In the genomic region with DNA sequence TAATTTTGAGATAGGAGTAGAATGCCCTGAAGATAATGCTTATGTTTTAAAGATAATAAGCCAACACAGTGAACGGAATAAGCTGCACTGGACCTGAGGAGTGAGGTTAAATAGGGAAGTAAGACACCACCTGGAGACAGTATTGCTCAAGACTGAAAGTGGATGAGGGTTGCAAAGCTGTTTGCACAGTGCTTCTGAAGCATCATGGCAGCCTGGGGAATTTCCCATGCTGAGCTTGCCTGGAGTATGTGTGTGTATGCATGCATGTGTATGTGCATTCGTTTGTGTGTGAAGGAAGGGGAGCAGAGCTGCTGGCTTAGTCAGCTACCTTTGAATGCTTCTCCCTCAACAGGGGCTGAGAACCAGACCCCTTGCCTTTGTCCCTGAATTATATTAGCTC, we compare ENCODE assay signal across 9 cellular contexts. TPM values are rescaled to one million over a fixed set of nuclear protein-coding genes. Genes with fewer than 3 reads are reported as not detected.
DNase-seq lines count a peak whose midpoint lies in the region; ATAC-seq, FAIRE-seq and TF ChIP-seq lines count a peak whose summit lies in the region.
"Had no signal": no experiment of that assay in that cellular context is flagged by ENCODE, and none has a peak within 500 bp of the region (broad histone marks: within the 10 kb centered on the region; RNA-seq: fewer than 3 reads in every experiment).

No MANE protein-coding gene starts in this region.

- FAIRE-seq in GM12878 (lab: Jason Lieb, UNC) (peak; percentile 98), urothelium cell line (lab: Jason Lieb, UNC) (no peak)

- peak; percentile 35 for DNase-seq in GM13977 (ENCODE audit: low spot score)
- peak; percentile 67 for DNase-seq in GM12878 (ENCODE audit: low read depth, low spot score)
- DNase-seq in HK-2 (ENCODE audit: unreplicated experiment), result no peak
- DNase-seq in NCI-H187 (lab: John Stamatoyannopoulos, UW), result no peak
- DNase-seq in activated effector memory CD4-positive, alpha-beta T cell treated with Interleukin-2 at 50 U/mL for 16 hours, result no peak
- no peak for DNase-seq in urothelium cell line (ENCODE audit: low spot score)
- DNase-seq: activated CD4-positive, alpha-beta T cell treated with anti-CD3 and anti-CD28 coated beads, Interleukin-2, amount 50 U/mL, for 48 hours had no signal

- SMC1A ChIA-PET in GM12878 (lab: Charles Lee; ENCODE audit: uncharacterized antibody, unreplicated experiment), result interaction anchor here (0.7 to 1.9 kb wide), 8 partner anchors 8 to 366 kb away, joined by 3 to 8 read pairs (median 3); no protein-coding TSS in a partner anchor

- TF ChIP-seq RAD21 in GM12878 (IDR thresholded peaks at IDR 0.05; ENCODE audit: insufficient read depth, low read depth, low read length), result no peak

- no peaks in the 10 kb centered on the region for H3K4me1 ChIP-seq in GM12878 (ENCODE audit: control insufficient read depth, insufficient read depth, low read length)

- H3K4me2 ChIP-seq in GM12878 (ENCODE audit: control insufficient read depth, insufficient read depth), result no peak overlapping the region; the same call in 1 of the 2 replicates

- intact Hi-C loops in GM12878 (cut with micrococcal nuclease; ENCODE audit: unreplicated experiment), result no loop called here

- in situ Hi-C loops in GM13977 (cut with MboI; ENCODE audit: low pct_unique_long_range_greater_than_20kb, low sequenced_read_pairs, unreplicated experiment) (no loop called here), GM12878 (cut with MboI) (no loop called here)

- 3% methylated on average over 2 of the region's 2 CpGs for WGBS in GM12878 (ENCODE audit: insufficient coverage, insufficient replicate concordance, low lambda C conversion rate, missing lambda C conversion rate)

- no peaks in the 10 kb centered on the region for H3K79me2 ChIP-seq in GM12878 (ENCODE audit: control insufficient read depth, insufficient read depth, low read length)

- CTCF ChIA-PET in GM12878 (lab: Yijun Ruan, JAX), result interaction anchor here (0.6 to 3.3 kb wide), 9 partner anchors 10 to 564 kb away, joined by 3 to 20 read pairs (median 4); no protein-coding TSS in a partner anchor

- no peak overlapping the region for H3K4me3 ChIP-seq in GM12878

- H3K9me3 ChIP-seq in GM12878 (replicated peaks; ENCODE audit: control insufficient read depth, insufficient read depth, low read length), result no peaks in the 10 kb centered on the region

- no TSS peak for BruUV-seq in GM12878 (replicated peaks; lab: Mats Ljungman, UMichigan)

- POLR2A ChIA-PET in GM12878 (lab: Charles Lee), result interaction anchor here (0.5 kb wide), 1 partner anchor 924 kb away, joined by 3 read pairs; no protein-coding TSS in a partner anchor

- no peak for TF ChIP-seq CTCF in GM13977 (IDR thresholded peaks at IDR 0.05; ENCODE audit: extremely low read depth, insufficient read depth, missing control alignments)
- TF ChIP-seq CTCF in GM12878 (IDR thresholded peaks at IDR 0.05 in 2 of 3, conservative IDR thresholded peaks at IDR 0.05 in 1 of 3; ENCODE audit: control insufficient read depth in 2 of 3, extremely low read depth in 1 of 3, insufficient read depth in 1 of 3, low read depth in 3 of 3, low read length in 3 of 3), result no peak; a peak in 1 of 6 replicates

- no peaks in the 10 kb centered on the region for H4K20me1 ChIP-seq in GM12878 (ENCODE audit: control insufficient read depth, insufficient read depth)

- H2AFZ ChIP-seq in GM12878 (ENCODE audit: control insufficient read depth, low read depth, low read length), result no peak overlapping the region

- H3K9ac ChIP-seq in GM12878 (ENCODE audit: control insufficient read depth, insufficient read depth, low read length), result no peak overlapping the region

- no peaks in the 10 kb centered on the region for H3K36me3 ChIP-seq in GM12878 (ENCODE audit: control insufficient read depth in 2 of 2, insufficient read depth in 2 of 2, low read length in 1 of 2)

- TF ChIP-seq EP300 in GM12878 (IDR thresholded peaks at IDR 0.05; ENCODE audit: borderline replicate concordance in 1 of 2, control insufficient read depth in 1 of 2, low read depth in 2 of 2, low read length in 2 of 2), result no peak

- H3K27ac ChIP-seq in GM12878 (ENCODE audit: control insufficient read depth, insufficient read depth), result no peak overlapping the region

- ATAC-seq in GM19467 (IDR thresholded peaks at IDR 0.05; ENCODE audit: unreplicated experiment) (peak; percentile 98), HG03066 (IDR thresholded peaks at IDR 0.05; ENCODE audit: low read depth, unreplicated experiment) (peak; percentile 92), GM12878 (peak; percentile 98)

- H3K27me3 ChIP-seq in GM12878 (replicated peaks in 1 of 2; ENCODE audit: control insufficient read depth in 2 of 2, insufficient read depth in 2 of 2, low read length in 1 of 2), result no peaks in the 10 kb centered on the region

- RAD21 ChIA-PET in GM12878 (lab: Charles Lee; ENCODE audit: unreplicated experiment), result interaction anchor here (0.6 to 1.5 kb wide), 5 partner anchors 10 to 525 kb away, joined by 3 to 7 read pairs (median 3); no protein-coding TSS in a partner anchor

- no peak for TF ChIP-seq POLR2A in GM12878 (IDR thresholded peaks at IDR 0.05; ENCODE audit: low read depth, low read length)

TF ChIP-seq in GM12878, 131 proteins besides CTCF, POLR2A, EP300 and RAD21 (continues in another document):
- TF ChIP-seq, protein P1, sequence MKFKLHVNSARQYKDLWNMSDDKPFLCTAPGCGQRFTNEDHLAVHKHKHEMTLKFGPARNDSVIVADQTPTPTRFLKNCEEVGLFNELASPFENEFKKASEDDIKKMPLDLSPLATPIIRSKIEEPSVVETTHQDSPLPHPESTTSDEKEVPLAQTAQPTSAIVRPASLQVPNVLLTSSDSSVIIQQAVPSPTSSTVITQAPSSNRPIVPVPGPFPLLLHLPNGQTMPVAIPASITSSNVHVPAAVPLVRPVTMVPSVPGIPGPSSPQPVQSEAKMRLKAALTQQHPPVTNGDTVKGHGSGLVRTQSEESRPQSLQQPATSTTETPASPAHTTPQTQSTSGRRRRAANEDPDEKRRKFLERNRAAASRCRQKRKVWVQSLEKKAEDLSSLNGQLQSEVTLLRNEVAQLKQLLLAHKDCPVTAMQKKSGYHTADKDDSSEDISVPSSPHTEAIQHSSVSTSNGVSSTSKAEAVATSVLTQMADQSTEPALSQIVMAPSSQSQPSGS (IDR thresholded peaks at IDR 0.05; ENCODE audit: low read length), result peak; percentile 61; the same call in 1 of the 2 replicates
- TF ChIP-seq TCF3 (IDR thresholded peaks at IDR 0.05; ENCODE audit: borderline replicate concordance, insufficient read depth, low read depth, low read length) (0 out of 2 replicates have a peak, but pooled peaks have one; percentile 40), RUNX3 (IDR thresholded peaks at IDR 0.05; ENCODE audit: low read length) (peak; percentile 42), EED (IDR thresholded peaks at IDR 0.05; ENCODE audit: low read depth) (peak; percentile 41; the same call in 1 of the 2 replicates), RFX5 (IDR thresholded peaks at IDR 0.05; ENCODE audit: low read depth, low read length) (no peak), IRF4 (IDR thresholded peaks at IDR 0.05; ENCODE audit: low read depth, low read length) (peak; percentile 59; the same call in 1 of the 2 replicates), CEBPB (IDR thresholded peaks at IDR 0.05; ENCODE audit: borderline replicate concordance in 1 of 2, low read depth in 2 of 2, low read length in 2 of 2) (peak; percentile 85 to 93; a peak in 3 of 4 replicates), TCF12 (IDR thresholded peaks at IDR 0.05; ENCODE audit: low read depth, low read length) (0 out of 2 replicates have a peak, but pooled peaks have one; percentile 66), POU2F2 (IDR thresholded peaks at IDR 0.05; ENCODE audit: borderline replicate concordance, low read depth, low read length) (peak; percentile 76; the same call in 1 of the 3 replicates)
- TF ChIP-seq, protein P2, sequence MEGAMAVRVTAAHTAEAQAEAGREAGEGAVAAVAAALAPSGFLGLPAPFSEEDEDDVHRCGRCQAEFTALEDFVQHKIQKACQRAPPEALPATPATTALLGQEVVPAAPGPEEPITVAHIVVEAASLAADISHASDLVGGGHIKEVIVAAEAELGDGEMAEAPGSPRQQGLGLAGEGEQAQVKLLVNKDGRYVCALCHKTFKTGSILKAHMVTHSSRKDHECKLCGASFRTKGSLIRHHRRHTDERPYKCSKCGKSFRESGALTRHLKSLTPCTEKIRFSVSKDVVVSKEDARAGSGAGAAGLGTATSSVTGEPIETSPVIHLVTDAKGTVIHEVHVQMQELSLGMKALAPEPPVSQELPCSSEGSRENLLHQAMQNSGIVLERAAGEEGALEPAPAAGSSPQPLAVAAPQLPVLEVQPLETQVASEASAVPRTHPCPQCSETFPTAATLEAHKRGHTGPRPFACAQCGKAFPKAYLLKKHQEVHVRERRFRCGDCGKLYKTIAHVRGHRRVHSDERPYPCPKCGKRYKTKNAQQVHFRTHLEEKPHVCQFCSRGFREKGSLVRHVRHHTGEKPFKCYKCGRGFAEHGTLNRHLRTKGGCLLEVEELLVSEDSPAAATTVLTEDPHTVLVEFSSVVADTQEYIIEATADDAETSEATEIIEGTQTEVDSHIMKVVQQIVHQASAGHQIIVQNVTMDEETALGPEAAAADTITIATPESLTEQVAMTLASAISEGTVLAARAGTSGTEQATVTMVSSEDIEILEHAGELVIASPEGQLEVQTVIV (IDR thresholded peaks at IDR 0.05; ENCODE audit: borderline replicate concordance, partially characterized antibody), result no peak

RNA-seq across cellular contexts. Expression of a gene that starts 35.8 kb away (rescaled TPM):
- total RNA-seq in GM12878 (2013; cell fraction: nucleolus; rRNA removed), result 0.15 TPM in 2 replicates
- not detected in 2 replicates for total RNA-seq in GM12878 (2014; rRNA removed)
- total RNA-seq in GM12878 (2014; rRNA removed; fragmentation: Illumina TruSeq; extraction: Trizol), result 0.04 and 0.14 TPM in 2 replicates
- 0.13 and 0.45 TPM in 2 replicates for total RNA-seq in GM12878 (2021)
- 0.17 TPM for polyA plus RNA-seq in GM12878 (2011; ENCODE audit: low read depth)
- 0.84 and 1.5 TPM in 2 replicates for polyA plus RNA-seq in GM12878 (2011; rRNA removed)
- polyA plus RNA-seq in GM12878 (2011; cell fraction: cytosol; rRNA removed), result 0.48 and 1.2 TPM in 2 replicates
- polyA plus RNA-seq in GM12878 (2011; cell fraction: nucleus; rRNA removed), result 0.89 and 1.9 TPM in 2 replicates
- 0.74 and 1.8 TPM in 2 replicates for polyA plus RNA-seq in GM12878 (2012)
- 0.07 TPM in 1 of 2 replicates, not detected in the other for polyA plus RNA-seq in GM12878 (2014; fragmentation: Illumina TruSeq; extraction: Trizol)
- polyA plus RNA-seq in GM12878 (2014; fragmentation: Nextera tagmentation; extraction: Ambion mirVana), result under 1 TPM; 0.02 to 0.04 TPM
- 0.08 and 0.23 TPM in 2 replicates for polyA plus RNA-seq in GM12878 (2014; rRNA removed)
- polyA plus RNA-seq in GM12878 (2016; fragmentation: Nextera tagmentation; extraction: Ambion mirVana), result not detected
- 0.41 and 1.2 TPM in 2 replicates for polyA minus RNA-seq in GM12878 (2011; rRNA and poly(A)+ RNA removed)
- 0.21 and 0.53 TPM in 2 replicates for polyA minus RNA-seq in GM12878 (2011; cell fraction: cytosol; rRNA and poly(A)+ RNA removed)
- polyA minus RNA-seq in GM12878 (2011; cell fraction: nucleus; rRNA and poly(A)+ RNA removed), result 0.36 and 2.1 TPM in 2 replicates

Comparison
In these comparisons a context has a peak if more than half of its experiments do, and no peak if none do; other contexts are left out.
1. DNase-seq: peak in GM13977 (single experiment) and GM12878 (single experiment); none in HK-2 (single experiment), NCI-H187 (0 of 2), activated effector memory CD4-positive, alpha-beta T cell treated with Interleukin-2 at 50 U/mL for 16 hours (single experiment) and urothelium cell line (single experiment).
2. Peak in every context shown above with its lines, with median percentiles within 50 percentile points of each other: ATAC-seq.